Comparison of ENCODE assay signal across 1 cellular context in genomic region chr4:70531981-70532380, GRCh38.
TF ChIP-seq lines count a peak whose summit lies in the region.

No MANE protein-coding gene starts in this region.

TF ChIP-seq in K562, 482 proteins besides CTCF, POLR2A, EP300 and RAD21:
- no peak for TF ChIP-seq ZSCAN29 (IDR thresholded peaks at IDR 0.05)
- no peak for TF ChIP-seq HLTF (IDR thresholded peaks at IDR 0.05)
- no peak for TF ChIP-seq KHSRP (IDR thresholded peaks at IDR 0.05)
- TF ChIP-seq MCM2 (IDR thresholded peaks at IDR 0.05; ENCODE audit: low read depth): no peak
- no peak for TF ChIP-seq HMBOX1 (IDR thresholded peaks at IDR 0.05)
- no peak for TF ChIP-seq ZKSCAN1 (IDR thresholded peaks at IDR 0.05; ENCODE audit: low read depth, low read length)
- no peak for TF ChIP-seq CHD7 (IDR thresholded peaks at IDR 0.05; ENCODE audit: low read depth, low read length)
- no peak for TF ChIP-seq TEAD4 (IDR thresholded peaks at IDR 0.05; ENCODE audit: low read length)
- no peak for TF ChIP-seq TEAD4 (CRISPR knock-in tag; IDR thresholded peaks at IDR 0.05; ENCODE audit: borderline replicate concordance)
- no peak for TF ChIP-seq ZZZ3 (IDR thresholded peaks at IDR 0.05)
- no peak for TF ChIP-seq RAD51 (IDR thresholded peaks at IDR 0.05; ENCODE audit: borderline replicate concordance, low read depth)
- no peak for TF ChIP-seq ZNF586 (CRISPR knock-in tag; conservative IDR thresholded peaks at IDR 0.05)
- TF ChIP-seq LEF1 (IDR thresholded peaks at IDR 0.05): no peak
- no peak for TF ChIP-seq ETV6 (IDR thresholded peaks at IDR 0.05; ENCODE audit: borderline replicate concordance in 1 of 2, low read depth in 2 of 2, low read length in 1 of 2)
- no peak for TF ChIP-seq ETV6 (CRISPR knock-in tag; IDR thresholded peaks at IDR 0.05; ENCODE audit: borderline replicate concordance)
TF ChIP-seq in K562: peak in this region for 0.
